In the genomic region with DNA sequence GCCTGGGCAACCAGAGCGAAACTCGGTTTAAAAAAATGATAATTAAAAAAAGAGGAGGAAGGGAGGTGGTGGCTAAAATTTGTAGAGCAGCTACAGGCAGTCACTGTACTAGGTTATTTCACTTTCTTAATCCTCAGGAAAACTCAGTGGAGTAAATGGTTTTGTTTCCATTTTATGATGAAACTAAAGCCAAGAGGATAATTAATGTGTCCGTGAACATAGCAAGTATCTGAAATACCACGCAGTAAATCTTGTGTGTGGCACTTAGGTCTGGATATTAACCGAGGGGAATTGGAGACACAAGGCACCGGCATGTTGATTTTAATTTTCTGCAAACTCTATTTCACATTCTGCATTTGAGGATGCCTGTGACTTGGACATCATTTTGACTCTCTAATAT, we compare ENCODE assay signal across 21 cellular contexts. TPM values are rescaled to one million over a fixed set of nuclear protein-coding genes. Genes with fewer than 3 reads are reported as not detected.
DNase-seq lines count a peak whose midpoint lies in the region; TF ChIP-seq lines count a peak whose summit lies in the region.
"Had no signal": no experiment of that assay in that cellular context is flagged by ENCODE, and none has a peak within 500 bp of the region (broad histone marks: within the 10 kb centered on the region; RNA-seq: fewer than 3 reads in every experiment).

No MANE protein-coding gene starts in this region.

- H3K4me3 Mint-ChIP-seq in activated T-helper 1 cell treated with anti-CD3 and anti-CD28 coated beads, Interleukin-12 subunit alpha, Interleukin-12 subunit beta, Interleukin-2, Interleukin-4 antibody, amounts not matched to agents 30 ng/mL and 10 ng/mL and 1 ng/mL, durations not matched to agents 14 hours and 24 hours and 36 hours = no peak overlapping the region
- H3K4me3 Mint-ChIP-seq: B cell; CD4-positive, CD25-positive, alpha-beta regulatory T cell; CD8-positive, alpha-beta memory T cell had no signal

- H3K4me3 ChIP-seq in HEK293 (ENCODE audit: low read depth, low read length) (no peak overlapping the region), trophoblast cell (ENCODE audit: low read depth, low read length) (no peak overlapping the region)
- H3K4me3 ChIP-seq: BLaER1 treated with 17β-estradiol and CSF1 and Interleukin-3, amounts not matched to agents 10 nM and 100 nM; GM12878; GM23248; HAP-1 had no signal

- H3K4me2 ChIP-seq in trophoblast cell (ENCODE audit: low read length) = no peak overlapping the region
- H3K4me2 ChIP-seq: BLaER1 treated with 17β-estradiol and CSF1 and Interleukin-3, amounts not matched to agents 10 nM and 100 nM had no signal

- POLR2A ChIA-PET in HEK293 (lab: Yijun Ruan, JAX) = no interaction called here

- H3K27ac ChIP-seq in HEK293 (ENCODE audit: extremely low read depth, low read depth, low read length) (no peak overlapping the region), trophoblast cell (ENCODE audit: low read depth, low read length) (no peak overlapping the region)
- H3K27ac ChIP-seq: BLaER1 treated with 17β-estradiol and CSF1 and Interleukin-3, amounts not matched to agents 10 nM and 100 nM had no signal

- peaks cover 17% of the 10 kb centered on the region for H3K79me2 ChIP-seq in trophoblast cell (ENCODE audit: control insufficient read depth, insufficient read depth, low read length, poor library complexity)

- H2AFZ ChIP-seq in trophoblast cell (ENCODE audit: insufficient read depth, low read length, poor library complexity) = no peak overlapping the region
- H2AFZ ChIP-seq: GM23248 had no signal

- no peak overlapping the region for H3K14ac ChIP-seq in trophoblast cell (ENCODE audit: low read length)

- no peaks in the 10 kb centered on the region for H3K9me3 Mint-ChIP-seq in activated T-helper 1 cell treated with anti-CD3 and anti-CD28 coated beads, Interleukin-12 subunit alpha, Interleukin-12 subunit beta, Interleukin-2, Interleukin-4 antibody, amounts not matched to agents 30 ng/mL and 10 ng/mL and 1 ng/mL, durations not matched to agents 14 hours and 24 hours and 36 hours
- H3K9me3 Mint-ChIP-seq: CD8-positive, alpha-beta memory T cell; HFFc6 had no signal

- H2BK12ac ChIP-seq in trophoblast cell (ENCODE audit: low read length) = no peak overlapping the region

- H3K4me1 ChIP-seq in HEK293 (ENCODE audit: control insufficient read depth, insufficient read depth, low read length) = peaks cover 36% of the 10 kb centered on the region
- peaks cover 33 to 43% of the 10 kb centered on the region in 2 experiments for H3K4me1 ChIP-seq in trophoblast cell (ENCODE audit: control insufficient read depth in 1 of 2, insufficient read depth in 2 of 2, low read length in 2 of 2)

- no peak for TF ChIP-seq CTCF in HEK293 (tag by site-specific recombination; IDR thresholded peaks at IDR 0.05)
- no peak for TF ChIP-seq CTCF in GM20000 (IDR thresholded peaks at IDR 0.05; ENCODE audit: extremely low read depth, missing control alignments)

- no peak overlapping the region for H4K8ac ChIP-seq in trophoblast cell (ENCODE audit: low read depth, low read length)

- no peaks in the 10 kb centered on the region for H3K9me3 ChIP-seq in HEK293 (ENCODE audit: control insufficient read depth, insufficient read depth, low read depth, low read length)
- peaks cover 3% of the 10 kb centered on the region for H3K9me3 ChIP-seq in trophoblast cell (ENCODE audit: insufficient read depth, low read depth, low read length)
- H3K9me3 ChIP-seq: BLaER1 treated with 17β-estradiol and CSF1 and Interleukin-3, amounts not matched to agents 10 nM and 100 nM; HAP-1 had no signal

- H4K12ac ChIP-seq in trophoblast cell (ENCODE audit: low read depth, low read length) = no peak overlapping the region

- no peak overlapping the region for H2BK5ac ChIP-seq in trophoblast cell (ENCODE audit: low read depth, low read length, poor library complexity)

- H3K36me3 ChIP-seq in HEK293 (ENCODE audit: control insufficient read depth in 2 of 2, insufficient read depth in 1 of 2, low read length in 2 of 2) (peaks cover 0 to 4% of the 10 kb centered on the region in 2 experiments; a peak in 1 of 3 replicates), trophoblast cell (ENCODE audit: control insufficient read depth in 1 of 2, insufficient read depth in 2 of 2, low read length in 2 of 2) (peaks cover 4 to 6% of the 10 kb centered on the region in 2 experiments)
- H3K36me3 ChIP-seq: BLaER1 treated with 17β-estradiol and CSF1 and Interleukin-3, amounts not matched to agents 10 nM and 100 nM had no signal

- intact Hi-C loops in activated T-helper 1 cell treated with anti-CD3 and anti-CD28 coated beads, Interleukin-12 subunit alpha, Interleukin-12 subunit beta, Interleukin-2, Interleukin-4 antibody, amounts not matched to agents 30 ng/mL and 10 ng/mL and 1 ng/mL, durations not matched to agents 14 hours and 24 hours and 36 hours (cut with micrococcal nuclease) = no loop called here

- CTCF ChIA-PET in HEK293 (lab: Yijun Ruan, JAX) = interaction anchor here (1.5 kb wide), 1 partner anchor 141 kb away, joined by 6 read pairs; no protein-coding TSS in a partner anchor

- no peak overlapping the region for H2BK120ac ChIP-seq in trophoblast cell (ENCODE audit: insufficient read depth, low read length, poor library complexity)

- H3K9ac ChIP-seq in trophoblast cell (ENCODE audit: low read length) = no peak overlapping the region
- H3K9ac ChIP-seq: BLaER1 treated with 17β-estradiol and CSF1 and Interleukin-3, amounts not matched to agents 10 nM and 100 nM had no signal

- H2AK5ac ChIP-seq in trophoblast cell (ENCODE audit: low read length) = no peak overlapping the region

- H3K27me3 ChIP-seq in trophoblast cell (ENCODE audit: insufficient read depth, low read length) = no peaks in the 10 kb centered on the region

- H3K23ac ChIP-seq in trophoblast cell (ENCODE audit: low read length) = no peak overlapping the region

- no peaks in the 10 kb centered on the region for H3K36me3 Mint-ChIP-seq in activated T-helper 1 cell treated with anti-CD3 and anti-CD28 coated beads, Interleukin-12 subunit alpha, Interleukin-12 subunit beta, Interleukin-2, Interleukin-4 antibody, amounts not matched to agents 30 ng/mL and 10 ng/mL and 1 ng/mL, durations not matched to agents 14 hours and 24 hours and 36 hours (ENCODE audit: low read depth)
- H3K36me3 Mint-ChIP-seq: CD4-positive, CD25-positive, alpha-beta regulatory T cell; CD8-positive, alpha-beta memory T cell had no signal

- no CpG with 5 or more reads among the region's 6 CpGs for WGBS in trophoblast cell (ENCODE audit: extremely low coverage, insufficient coverage, insufficient read length)

- no peaks in the 10 kb centered on the region for H3K4me1 Mint-ChIP-seq in activated T-helper 1 cell treated with anti-CD3 and anti-CD28 coated beads, Interleukin-12 subunit alpha, Interleukin-12 subunit beta, Interleukin-2, Interleukin-4 antibody, amounts not matched to agents 30 ng/mL and 10 ng/mL and 1 ng/mL, durations not matched to agents 14 hours and 24 hours and 36 hours (ENCODE audit: low read depth)
- H3K4me1 Mint-ChIP-seq: CD4-positive, CD25-positive, alpha-beta regulatory T cell; CD8-positive, alpha-beta memory T cell had no signal

- peaks cover 11% of the 10 kb centered on the region for H3K79me1 ChIP-seq in trophoblast cell (ENCODE audit: low read length)

- peak; percentile 0 for DNase-seq in M059J (ENCODE audit: low read depth)
- peak; percentile 51 for DNase-seq in amniotic epithelial cell (ENCODE audit: low read depth)
- no peak for DNase-seq in trophoblast cell
- DNase-seq in GM20000 (ENCODE audit: low spot score) = no peak
- no peak for DNase-seq in activated T-helper 1 cell treated with anti-CD3 and anti-CD28 coated beads, Interleukin-12 subunit alpha, Interleukin-12 subunit beta, Interleukin-2, Interleukin-4 antibody, amounts not matched to agents 30 ng/mL and 10 ng/mL and 1 ng/mL, durations not matched to agents 14 hours and 24 hours and 36 hours (ENCODE audit: low spot score)
- no peak for DNase-seq in NCI-H1436 (lab: John Stamatoyannopoulos, UW)
- DNase-seq: CD4-positive, CD25-positive, alpha-beta regulatory T cell; CD8-positive, alpha-beta memory T cell; COR-L47; DMS 273 treated with DMSO at 0.1 percent for 48 hours; DMS53; DND-41; EL; GM23248; HFFc6; IMR-90 had no signal

- peaks cover 8% of the 10 kb centered on the region for H3K27me3 Mint-ChIP-seq in activated T-helper 1 cell treated with anti-CD3 and anti-CD28 coated beads, Interleukin-12 subunit alpha, Interleukin-12 subunit beta, Interleukin-2, Interleukin-4 antibody, amounts not matched to agents 30 ng/mL and 10 ng/mL and 1 ng/mL, durations not matched to agents 14 hours and 24 hours and 36 hours (ENCODE audit: insufficient read depth)

- no peak overlapping the region for H3K27ac Mint-ChIP-seq in activated T-helper 1 cell treated with anti-CD3 and anti-CD28 coated beads, Interleukin-12 subunit alpha, Interleukin-12 subunit beta, Interleukin-2, Interleukin-4 antibody, amounts not matched to agents 30 ng/mL and 10 ng/mL and 1 ng/mL, durations not matched to agents 14 hours and 24 hours and 36 hours
- H3K27ac Mint-ChIP-seq: B cell; CD4-positive, CD25-positive, alpha-beta regulatory T cell; CD8-positive, alpha-beta memory T cell had no signal

- peak overlapping the region; percentile 25 for H3K4ac ChIP-seq in trophoblast cell (ENCODE audit: low read depth, low read length)

- no peak overlapping the region for H3K18ac ChIP-seq in trophoblast cell (ENCODE audit: low read length)

- no peak overlapping the region for H4K91ac ChIP-seq in trophoblast cell (ENCODE audit: low read depth, low read length)

TF ChIP-seq in HEK293, 187 proteins besides CTCF, POLR2A, EP300 and RAD21 (continues in another document):
- TF ChIP-seq SP7 (tag by site-specific recombination; IDR thresholded peaks at IDR 0.05) = peak; percentile 79
- TF ChIP-seq ZBTB44 (tag by site-specific recombination; IDR thresholded peaks at IDR 0.05) = peak; percentile 24; the same call in 1 of the 2 replicates

RNA-seq across cellular contexts. Expression of gene SH3BP4, which starts 14.5 kb away (rescaled TPM):
- 56.4 and 89.1 TPM in 2 replicates for total RNA-seq in M059J (2014; rRNA removed; shearing (Covaris generic))
- 35.4 and 36.3 TPM in 2 replicates for polyA plus RNA-seq in trophoblast cell (2013)
- 0.05 and 0.26 TPM in 2 replicates for total RNA-seq in activated T-helper 1 cell treated with anti-CD3 and anti-CD28 coated beads, Interleukin-12 subunit alpha, Interleukin-12 subunit beta, Interleukin-2, Interleukin-4 antibody, amounts not matched to agents 30 ng/mL and 10 ng/mL and 1 ng/mL, durations not matched to agents 14 hours and 24 hours and 36 hours
- polyA plus RNA-seq: CD4-positive, CD25-positive, alpha-beta regulatory T cell; CD8-positive, alpha-beta memory T cell had no signal

Comparison
In these comparisons a context has a peak if more than half of its experiments do, and no peak if none do; other contexts are left out.
1. DNase-seq: peak in M059J (single experiment) and amniotic epithelial cell (single experiment); none in trophoblast cell (0 of 2), GM20000 (single experiment), activated T-helper 1 cell treated with anti-CD3 and anti-CD28 coated beads, Interleukin-12 subunit alpha, Interleukin-12 subunit beta, Interleukin-2, Interleukin-4 antibody, amounts not matched to agents 30 ng/mL and 10 ng/mL and 1 ng/mL, durations not matched to agents 14 hours and 24 hours and 36 hours (single experiment) and NCI-H1436 (single experiment).
2. RNA of gene SH3BP4, which starts 14.5 kb away (total RNA-seq): 56.4 to 89.1 TPM in M059J; 0.05 to 0.26 TPM in activated T-helper 1 cell treated with anti-CD3 and anti-CD28 coated beads, Interleukin-12 subunit alpha, Interleukin-12 subunit beta, Interleukin-2, Interleukin-4 antibody, amounts not matched to agents 30 ng/mL and 10 ng/mL and 1 ng/mL, durations not matched to agents 14 hours and 24 hours and 36 hours; every median in the first group is over 10 times any median in the second.